Comparison of ENCODE assay signal across 21 cellular contexts in genomic region chr11:79503028-79503427, GRCh38.
A peak's percentile ranks its signal among the peaks of the same experiment; 100 is the strongest.
DNase-seq lines count a peak whose midpoint lies in the region; ATAC-seq and TF ChIP-seq lines count a peak whose summit lies in the region.
"Had no signal": no experiment of that assay in that cellular context is flagged by ENCODE, and none has a peak within 500 bp of the region (broad histone marks: within the 10 kb centered on the region; RNA-seq: fewer than 3 reads in every experiment).

No MANE protein-coding gene starts in this region.

- peak overlapping the region; percentile 50 for H3K18ac ChIP-seq in neuronal stem cell (ENCODE audit: low read length)

- WGBS in heart left ventricle, 4 donors: 10 to 19% (median 15%) methylated on average over 6 of the region's 6 CpGs
- no CpG with 5 or more reads among the region's 6 CpGs for WGBS in neuronal stem cell (ENCODE audit: extremely low coverage in 2 of 2, insufficient read length in 2 of 2, insufficient replicate concordance in 1 of 2), 2 donors

- no peak for TF ChIP-seq CTCF in heart left ventricle (IDR thresholded peaks at IDR 0.05)
- no peak for TF ChIP-seq CTCF in breast epithelium (IDR thresholded peaks at IDR 0.05)
- TF ChIP-seq CTCF in colonic mucosa (IDR thresholded peaks at IDR 0.05): no peak

- ATAC-seq in Right ventricle myocardium inferior (peak; percentile 83), heart left ventricle (peak; percentile 86 to 92 (median 88)), GM21381 (IDR thresholded peaks at IDR 0.05; ENCODE audit: unreplicated experiment) (no peak), GM19452 (IDR thresholded peaks at IDR 0.05; ENCODE audit: unreplicated experiment) (no peak)
- ATAC-seq: K562; PC-3; stimulated activated naive CD8-positive, alpha-beta T cell treated with anti-CD3 and anti-CD28 coated beads, Interleukin-15, amount 100 ng/mL, for 72 hours had no signal

- H3K4me3 ChIP-seq in heart left ventricle (no peak overlapping the region), neuronal stem cell (ENCODE audit: low read length in 2 of 2) (no peak overlapping the region), breast epithelium (no peak overlapping the region), colonic mucosa (no peak overlapping the region)
- H3K4me3 ChIP-seq: K562, prostate gland had no signal

- H3K4ac ChIP-seq in neuronal stem cell (ENCODE audit: low read length): no peak overlapping the region

- peaks cover 0 to 23% (median 9%) of the 10 kb centered on the region in 12 donors for H3K4me1 ChIP-seq in heart left ventricle
- H3K4me1 ChIP-seq in neuronal stem cell (ENCODE audit: control insufficient read depth in 2 of 2, insufficient read depth in 1 of 2, low read depth in 1 of 2, low read length in 2 of 2): peaks cover 0 to 4% of the 10 kb centered on the region in 2 donors
- H3K4me1 ChIP-seq in breast epithelium: no peaks in the 10 kb centered on the region
- no peaks in the 10 kb centered on the region for H3K4me1 ChIP-seq in colonic mucosa
- H3K4me1 ChIP-seq: BE2C, prostate gland had no signal

- no peak overlapping the region for H4K91ac ChIP-seq in neuronal stem cell (ENCODE audit: low read depth, low read length, poor library complexity)

- no peak overlapping the region for H2BK5ac ChIP-seq in neuronal stem cell (ENCODE audit: low read length)

- no peak overlapping the region for H4K8ac ChIP-seq in neuronal stem cell (ENCODE audit: low read depth, low read length)

- intact Hi-C loops in Right ventricle myocardium inferior (cut with DNase I): no loop called here
- intact Hi-C loops in cardiac septum (cut with DNase I): loop anchor here (10.0 kb wide), 1 partner anchor 112 kb away; no protein-coding TSS in a partner anchor
- intact Hi-C loops in heart left ventricle (cut with DNase I): no loop called here
- intact Hi-C loops in breast epithelium (cut with DNase I; ENCODE audit: low total_unique reads): no loop called here
- intact Hi-C loops in colonic mucosa (cut with DNase I): no loop called here

- H3K27ac ChIP-seq in heart left ventricle: peak overlapping the region in 8 of 12 donors; percentile 17 to 80 (median 64)
- H3K27ac ChIP-seq in neuronal stem cell (replicated peaks; ENCODE audit: low read length): no peak overlapping the region
- H3K27ac ChIP-seq in breast epithelium: no peak overlapping the region
- no peak overlapping the region for H3K27ac ChIP-seq in colonic mucosa
- H3K27ac ChIP-seq: epithelial cell of prostate, prostate gland had no signal

- H2BK12ac ChIP-seq in neuronal stem cell (ENCODE audit: low read length): no peak overlapping the region

- H3K14ac ChIP-seq in neuronal stem cell (ENCODE audit: low read length): no peak overlapping the region

- DNase-seq in Right ventricle myocardium inferior (ENCODE audit: missing footprints): peak; percentile 71
- DNase-seq in cardiac septum (ENCODE audit: low spot score): no peak
- peak; percentile 53 to 71 (median 66) for DNase-seq in heart left ventricle
- no peak for DNase-seq in neuronal stem cell (ENCODE audit: low spot score)
- DNase-seq in breast epithelium (ENCODE audit: low spot score in 2 of 2): no peak
- no peak for DNase-seq in colonic mucosa
- DNase-seq: 8988T; activated CD4-positive, alpha-beta T cell treated with anti-CD3 and anti-CD28 coated beads, Interleukin-2, amount 10 ng/mL, durations not matched to agents 7 days and 5 days; activated naive CD8-positive, alpha-beta T cell treated with anti-CD3 and anti-CD28 coated beads, Interleukin-2, amount 10 ng/mL, durations not matched to agents 7 days and 5 days; BE2C; foreskin melanocyte; NCI-H1694 treated with DMSO at 0.1 percent for 48 hours; PC-3; stimulated activated CD4-positive, alpha-beta T cell treated with anti-CD3 and anti-CD28 coated beads, Interleukin-4, amount 100 ng/mL, for 4 hours; stimulated activated naive CD8-positive, alpha-beta T cell treated with anti-CD3 and anti-CD28 coated beads, Interleukin-15, amount 100 ng/mL, for 72 hours; T-helper 2 cell had no signal

- H2BK15ac ChIP-seq in neuronal stem cell (ENCODE audit: low read length): no peak overlapping the region

- H3K79me1 ChIP-seq in neuronal stem cell (ENCODE audit: low read depth, low read length): no peaks in the 10 kb centered on the region

- H2AFZ ChIP-seq in neuronal stem cell (ENCODE audit: low read length): no peak overlapping the region

- no peak overlapping the region for H3K9ac ChIP-seq in neuronal stem cell (ENCODE audit: low read depth, low read length, poor library complexity)
- H3K9ac ChIP-seq in colonic mucosa (ENCODE audit: low read depth in 2 of 2, low read length in 2 of 2): no peak overlapping the region

- no peak overlapping the region for H2BK120ac ChIP-seq in neuronal stem cell (ENCODE audit: low read depth, low read length)

- peak overlapping the region; percentile 9 for H2AK5ac ChIP-seq in neuronal stem cell (ENCODE audit: low read depth, low read length)

- TF ChIP-seq POLR2A in heart left ventricle (IDR thresholded peaks at IDR 0.05): no peak
- no peak for TF ChIP-seq POLR2A in breast epithelium (IDR thresholded peaks at IDR 0.05)

- no peaks in the 10 kb centered on the region for H3K27me3 ChIP-seq in heart left ventricle
- H3K27me3 ChIP-seq in neuronal stem cell (ENCODE audit: control insufficient read depth in 3 of 3, insufficient read depth in 3 of 3, low read depth in 1 of 3, low read length in 3 of 3): peaks cover 0 to 4% (median 2%) of the 10 kb centered on the region in 3 experiments
- H3K27me3 ChIP-seq in breast epithelium: peaks cover 0 to 5% of the 10 kb centered on the region in 2 donors
- no peaks in the 10 kb centered on the region for H3K27me3 ChIP-seq in colonic mucosa
- H3K27me3 ChIP-seq: BE2C had no signal

- H3K9me3 ChIP-seq in heart left ventricle (peaks cover 0 to 2% (median 0%) of the 10 kb centered on the region in 12 donors), neuronal stem cell (replicated peaks in 1 of 2; ENCODE audit: control insufficient read depth in 2 of 2, insufficient read depth in 1 of 2, low read depth in 1 of 2, low read length in 2 of 2) (peaks cover 0 to 1% of the 10 kb centered on the region in 2 donors), breast epithelium (no peaks in the 10 kb centered on the region), colonic mucosa (no peaks in the 10 kb centered on the region)
- H3K9me3 ChIP-seq: BE2C, prostate gland had no signal

- H3K23ac ChIP-seq in neuronal stem cell (ENCODE audit: low read depth, low read length, poor library complexity): no peak overlapping the region

- H3K36me3 ChIP-seq in heart left ventricle: no peaks in the 10 kb centered on the region
- no peaks in the 10 kb centered on the region for H3K36me3 ChIP-seq in neuronal stem cell (replicated peaks in 1 of 2; ENCODE audit: control insufficient read depth in 2 of 2, insufficient read depth in 2 of 2, low read length in 2 of 2)
- H3K36me3 ChIP-seq in breast epithelium: no peaks in the 10 kb centered on the region
- H3K36me3 ChIP-seq in colonic mucosa: no peaks in the 10 kb centered on the region
- H3K36me3 ChIP-seq: BE2C, prostate gland had no signal

- H3K4me2 ChIP-seq in neuronal stem cell (ENCODE audit: insufficient read depth, low read length, poor library complexity, severe bottlenecking): no peak overlapping the region

Comparison
In these comparisons a context has a peak if more than half of its experiments do, and no peak if none do; other contexts are left out.
1. DNase-seq: peak in Right ventricle myocardium inferior (single experiment) and heart left ventricle (5 of 5); none in cardiac septum (single experiment), neuronal stem cell (single experiment), breast epithelium (0 of 2) and colonic mucosa (single experiment).
2. ATAC-seq: peak in Right ventricle myocardium inferior (single experiment) and heart left ventricle (4 of 4); none in GM21381 (single experiment) and GM19452 (single experiment).
3. H3K27ac ChIP-seq: peak in heart left ventricle (8 of 12); none in neuronal stem cell (single experiment), breast epithelium (0 of 2) and colonic mucosa (single experiment).